Comparison of ENCODE assay signal across 1 cellular context in genomic region chr19:49614096-49614857, GRCh38.
TF ChIP-seq lines count a peak whose summit lies in the region.

No MANE protein-coding gene starts in this region.

TF ChIP-seq in GM23338, 12 proteins besides CTCF, POLR2A, EP300 and RAD21 (continued from another document):
- TF ChIP-seq REST (IDR thresholded peaks at IDR 0.05; ENCODE audit: unreplicated experiment) (no peak), EZH2phosphoT487 (IDR thresholded peaks at IDR 0.05; ENCODE audit: unreplicated experiment) (no peak), CREB1 (CRISPR knock-in tag; IDR thresholded peaks at IDR 0.05; ENCODE audit: low read depth) (no peak), EZH2 (IDR thresholded peaks at IDR 0.05; ENCODE audit: low read depth, unreplicated experiment) (no peak), ETS1 (IDR thresholded peaks at IDR 0.05) (no peak), POLR2AphosphoS5 (IDR thresholded peaks at IDR 0.05; ENCODE audit: low read depth) (no peak)
- TF ChIP-seq, protein P1, sequence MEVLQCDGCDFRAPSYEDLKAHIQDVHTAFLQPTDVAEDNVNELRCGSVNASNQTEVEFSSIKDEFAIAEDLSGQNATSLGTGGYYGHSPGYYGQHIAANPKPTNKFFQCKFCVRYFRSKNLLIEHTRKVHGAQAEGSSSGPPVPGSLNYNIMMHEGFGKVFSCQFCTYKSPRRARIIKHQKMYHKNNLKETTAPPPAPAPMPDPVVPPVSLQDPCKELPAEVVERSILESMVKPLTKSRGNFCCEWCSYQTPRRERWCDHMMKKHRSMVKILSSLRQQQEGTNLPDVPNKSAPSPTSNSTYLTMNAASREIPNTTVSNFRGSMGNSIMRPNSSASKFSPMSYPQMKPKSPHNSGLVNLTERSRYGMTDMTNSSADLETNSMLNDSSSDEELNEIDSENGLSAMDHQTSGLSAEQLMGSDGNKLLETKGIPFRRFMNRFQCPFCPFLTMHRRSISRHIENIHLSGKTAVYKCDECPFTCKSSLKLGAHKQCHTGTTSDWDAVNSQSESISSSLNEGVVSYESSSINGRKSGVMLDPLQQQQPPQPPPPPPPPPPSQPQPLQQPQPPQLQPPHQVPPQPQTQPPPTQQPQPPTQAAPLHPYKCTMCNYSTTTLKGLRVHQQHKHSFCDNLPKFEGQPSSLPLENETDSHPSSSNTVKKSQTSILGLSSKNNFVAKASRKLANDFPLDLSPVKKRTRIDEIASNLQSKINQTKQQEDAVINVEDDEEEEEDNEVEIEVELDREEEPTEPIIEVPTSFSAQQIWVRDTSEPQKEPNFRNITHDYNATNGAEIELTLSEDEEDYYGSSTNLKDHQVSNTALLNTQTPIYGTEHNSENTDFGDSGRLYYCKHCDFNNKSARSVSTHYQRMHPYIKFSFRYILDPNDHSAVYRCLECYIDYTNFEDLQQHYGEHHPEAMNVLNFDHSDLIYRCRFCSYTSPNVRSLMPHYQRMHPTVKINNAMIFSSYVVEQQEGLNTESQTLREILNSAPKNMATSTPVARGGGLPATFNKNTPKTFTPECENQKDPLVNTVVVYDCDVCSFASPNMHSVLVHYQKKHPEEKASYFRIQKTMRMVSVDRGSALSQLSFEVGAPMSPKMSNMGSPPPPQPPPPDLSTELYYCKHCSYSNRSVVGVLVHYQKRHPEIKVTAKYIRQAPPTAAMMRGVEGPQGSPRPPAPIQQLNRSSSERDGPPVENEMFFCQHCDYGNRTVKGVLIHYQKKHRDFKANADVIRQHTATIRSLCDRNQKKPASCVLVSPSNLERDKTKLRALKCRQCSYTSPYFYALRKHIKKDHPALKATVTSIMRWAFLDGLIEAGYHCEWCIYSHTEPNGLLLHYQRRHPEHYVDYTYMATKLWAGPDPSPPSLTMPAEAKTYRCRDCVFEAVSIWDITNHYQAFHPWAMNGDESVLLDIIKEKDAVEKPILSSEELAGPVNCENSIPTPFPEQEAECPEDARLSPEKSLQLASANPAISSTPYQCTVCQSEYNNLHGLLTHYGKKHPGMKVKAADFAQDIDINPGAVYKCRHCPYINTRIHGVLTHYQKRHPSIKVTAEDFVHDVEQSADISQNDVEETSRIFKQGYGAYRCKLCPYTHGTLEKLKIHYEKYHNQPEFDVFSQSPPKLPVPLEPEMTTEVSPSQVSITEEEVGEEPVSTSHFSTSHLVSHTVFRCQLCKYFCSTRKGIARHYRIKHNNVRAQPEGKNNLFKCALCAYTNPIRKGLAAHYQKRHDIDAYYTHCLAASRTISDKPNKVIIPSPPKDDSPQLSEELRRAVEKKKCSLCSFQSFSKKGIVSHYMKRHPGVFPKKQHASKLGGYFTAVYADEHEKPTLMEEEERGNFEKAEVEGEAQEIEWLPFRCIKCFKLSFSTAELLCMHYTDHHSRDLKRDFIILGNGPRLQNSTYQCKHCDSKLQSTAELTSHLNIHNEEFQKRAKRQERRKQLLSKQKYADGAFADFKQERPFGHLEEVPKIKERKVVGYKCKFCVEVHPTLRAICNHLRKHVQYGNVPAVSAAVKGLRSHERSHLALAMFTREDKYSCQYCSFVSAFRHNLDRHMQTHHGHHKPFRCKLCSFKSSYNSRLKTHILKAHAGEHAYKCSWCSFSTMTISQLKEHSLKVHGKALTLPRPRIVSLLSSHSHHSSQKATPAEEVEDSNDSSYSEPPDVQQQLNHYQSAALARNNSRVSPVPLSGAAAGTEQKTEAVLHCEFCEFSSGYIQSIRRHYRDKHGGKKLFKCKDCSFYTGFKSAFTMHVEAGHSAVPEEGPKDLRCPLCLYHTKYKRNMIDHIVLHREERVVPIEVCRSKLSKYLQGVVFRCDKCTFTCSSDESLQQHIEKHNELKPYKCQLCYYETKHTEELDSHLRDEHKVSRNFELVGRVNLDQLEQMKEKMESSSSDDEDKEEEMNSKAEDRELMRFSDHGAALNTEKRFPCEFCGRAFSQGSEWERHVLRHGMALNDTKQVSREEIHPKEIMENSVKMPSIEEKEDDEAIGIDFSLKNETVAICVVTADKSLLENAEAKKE (CRISPR knock-in tag; IDR thresholded peaks at IDR 0.05) = no peak
